2 cellular contexts compared by ENCODE assay signal in genomic region chr18:47397671-47398319, GRCh38.
TF ChIP-seq lines count a peak whose summit lies in the region.

No MANE protein-coding gene starts in this region.

TF ChIP-seq in SK-N-SH, 30 proteins besides CTCF, POLR2A, EP300 and RAD21 (continued from another document):
- TF ChIP-seq, protein P1, sequence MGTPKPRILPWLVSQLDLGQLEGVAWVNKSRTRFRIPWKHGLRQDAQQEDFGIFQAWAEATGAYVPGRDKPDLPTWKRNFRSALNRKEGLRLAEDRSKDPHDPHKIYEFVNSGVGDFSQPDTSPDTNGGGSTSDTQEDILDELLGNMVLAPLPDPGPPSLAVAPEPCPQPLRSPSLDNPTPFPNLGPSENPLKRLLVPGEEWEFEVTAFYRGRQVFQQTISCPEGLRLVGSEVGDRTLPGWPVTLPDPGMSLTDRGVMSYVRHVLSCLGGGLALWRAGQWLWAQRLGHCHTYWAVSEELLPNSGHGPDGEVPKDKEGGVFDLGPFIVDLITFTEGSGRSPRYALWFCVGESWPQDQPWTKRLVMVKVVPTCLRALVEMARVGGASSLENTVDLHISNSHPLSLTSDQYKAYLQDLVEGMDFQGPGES (IDR thresholded peaks at IDR 0.05; ENCODE audit: low read depth, low read length), result no peak
- no peak for TF ChIP-seq RFX5 (IDR thresholded peaks at IDR 0.05; ENCODE audit: low read length)
- TF ChIP-seq, protein P2, sequence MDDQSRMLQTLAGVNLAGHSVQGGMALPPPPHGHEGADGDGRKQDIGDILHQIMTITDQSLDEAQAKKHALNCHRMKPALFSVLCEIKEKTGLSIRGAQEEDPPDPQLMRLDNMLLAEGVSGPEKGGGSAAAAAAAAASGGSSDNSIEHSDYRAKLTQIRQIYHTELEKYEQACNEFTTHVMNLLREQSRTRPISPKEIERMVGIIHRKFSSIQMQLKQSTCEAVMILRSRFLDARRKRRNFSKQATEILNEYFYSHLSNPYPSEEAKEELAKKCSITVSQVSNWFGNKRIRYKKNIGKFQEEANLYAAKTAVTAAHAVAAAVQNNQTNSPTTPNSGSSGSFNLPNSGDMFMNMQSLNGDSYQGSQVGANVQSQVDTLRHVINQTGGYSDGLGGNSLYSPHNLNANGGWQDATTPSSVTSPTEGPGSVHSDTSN (IDR thresholded peaks at IDR 0.05), result no peak
- TF ChIP-seq GABPA (IDR thresholded peaks at IDR 0.05; ENCODE audit: low read depth), result no peak
- TF ChIP-seq FOSL2 (IDR thresholded peaks at IDR 0.05; ENCODE audit: borderline replicate concordance, low read depth), result no peak
- TF ChIP-seq EZH2phosphoT487 (IDR thresholded peaks at IDR 0.05; ENCODE audit: borderline replicate concordance, low read depth), result no peak
- TF ChIP-seq FOXM1 (IDR thresholded peaks at IDR 0.05; ENCODE audit: low read depth), result no peak
- no peak for TF ChIP-seq GATA2 (CRISPR knock-in tag; IDR thresholded peaks at IDR 0.05)
- TF ChIP-seq TAF1 (IDR thresholded peaks at IDR 0.05; ENCODE audit: borderline replicate concordance, low read depth, low read length), result no peak
- no peak for TF ChIP-seq POLR2AphosphoS5 (IDR thresholded peaks at IDR 0.05; ENCODE audit: low read depth, low read length)
- TF ChIP-seq YY1 (IDR thresholded peaks at IDR 0.05; ENCODE audit: low read depth), result no peak
- no peak for TF ChIP-seq USF1 (IDR thresholded peaks at IDR 0.05; ENCODE audit: borderline replicate concordance, low read depth)
- TF ChIP-seq TEAD4 (IDR thresholded peaks at IDR 0.05; ENCODE audit: borderline replicate concordance, insufficient read depth), result no peak
- TF ChIP-seq CHD2 (IDR thresholded peaks at IDR 0.05; ENCODE audit: low read length, partially characterized antibody), result no peak

TF ChIP-seq in SK-N-SH treated with all-trans-retinoic acid at 6 μM for 48 hours, 23 proteins besides CTCF, POLR2A, EP300 and RAD21 (continued from another document):
- TF ChIP-seq, protein P3, sequence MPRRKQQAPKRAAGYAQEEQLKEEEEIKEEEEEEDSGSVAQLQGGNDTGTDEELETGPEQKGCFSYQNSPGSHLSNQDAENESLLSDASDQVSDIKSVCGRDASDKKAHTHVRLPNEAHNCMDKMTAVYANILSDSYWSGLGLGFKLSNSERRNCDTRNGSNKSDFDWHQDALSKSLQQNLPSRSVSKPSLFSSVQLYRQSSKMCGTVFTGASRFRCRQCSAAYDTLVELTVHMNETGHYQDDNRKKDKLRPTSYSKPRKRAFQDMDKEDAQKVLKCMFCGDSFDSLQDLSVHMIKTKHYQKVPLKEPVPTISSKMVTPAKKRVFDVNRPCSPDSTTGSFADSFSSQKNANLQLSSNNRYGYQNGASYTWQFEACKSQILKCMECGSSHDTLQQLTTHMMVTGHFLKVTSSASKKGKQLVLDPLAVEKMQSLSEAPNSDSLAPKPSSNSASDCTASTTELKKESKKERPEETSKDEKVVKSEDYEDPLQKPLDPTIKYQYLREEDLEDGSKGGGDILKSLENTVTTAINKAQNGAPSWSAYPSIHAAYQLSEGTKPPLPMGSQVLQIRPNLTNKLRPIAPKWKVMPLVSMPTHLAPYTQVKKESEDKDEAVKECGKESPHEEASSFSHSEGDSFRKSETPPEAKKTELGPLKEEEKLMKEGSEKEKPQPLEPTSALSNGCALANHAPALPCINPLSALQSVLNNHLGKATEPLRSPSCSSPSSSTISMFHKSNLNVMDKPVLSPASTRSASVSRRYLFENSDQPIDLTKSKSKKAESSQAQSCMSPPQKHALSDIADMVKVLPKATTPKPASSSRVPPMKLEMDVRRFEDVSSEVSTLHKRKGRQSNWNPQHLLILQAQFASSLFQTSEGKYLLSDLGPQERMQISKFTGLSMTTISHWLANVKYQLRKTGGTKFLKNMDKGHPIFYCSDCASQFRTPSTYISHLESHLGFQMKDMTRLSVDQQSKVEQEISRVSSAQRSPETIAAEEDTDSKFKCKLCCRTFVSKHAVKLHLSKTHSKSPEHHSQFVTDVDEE (CRISPR knock-in tag; IDR thresholded peaks at IDR 0.05), result no peak
- TF ChIP-seq RARB (CRISPR knock-in tag; IDR thresholded peaks at IDR 0.05) (no peak), BACH2 (CRISPR knock-in tag; IDR thresholded peaks at IDR 0.05; ENCODE audit: borderline replicate concordance) (no peak), PPARA (CRISPR knock-in tag; IDR thresholded peaks at IDR 0.05; ENCODE audit: borderline replicate concordance) (no peak), CSRNP3 (CRISPR knock-in tag; IDR thresholded peaks at IDR 0.05) (no peak), ZNF8 (CRISPR knock-in tag; IDR thresholded peaks at IDR 0.05) (no peak), SNAI2 (CRISPR knock-in tag; IDR thresholded peaks at IDR 0.05) (no peak), ZFP3 (CRISPR knock-in tag; IDR thresholded peaks at IDR 0.05) (no peak), OSR1 (CRISPR knock-in tag; IDR thresholded peaks at IDR 0.05) (no peak), ZC3H10 (CRISPR knock-in tag; IDR thresholded peaks at IDR 0.05) (no peak), TCF4 (CRISPR knock-in tag; IDR thresholded peaks at IDR 0.05; ENCODE audit: borderline replicate concordance) (no peak), ZFP30 (CRISPR knock-in tag; IDR thresholded peaks at IDR 0.05) (no peak)
